ENCODE assay signal across 20 cellular contexts in genomic region chr10:19835952-19836351, GRCh38. TPM values are rescaled to one million over a fixed set of nuclear protein-coding genes. Genes with fewer than 3 reads are reported as not detected.
DNase-seq lines count a peak whose midpoint lies in the region; ATAC-seq and TF ChIP-seq lines count a peak whose summit lies in the region.
"Had no signal": no experiment of that assay in that cellular context is flagged by ENCODE, and none has a peak within 500 bp of the region (broad histone marks: within the 10 kb centered on the region; RNA-seq: fewer than 3 reads in every experiment).

No MANE protein-coding gene starts in this region.

- peak overlapping the region; percentile 47 for H3K4ac ChIP-seq in trophoblast cell (ENCODE audit: low read depth, low read length)

- WGBS in mammary epithelial cell (ENCODE audit: low coverage, missing lambda C conversion rate), result 100% methylated on average over 2 of the region's 2 CpGs
- WGBS in trophoblast cell (ENCODE audit: extremely low coverage, insufficient coverage, insufficient read length), result no CpG with 5 or more reads among the region's 2 CpGs

- no peak overlapping the region for H2BK120ac ChIP-seq in trophoblast cell (ENCODE audit: insufficient read depth, low read length, poor library complexity)

- no peak for DNase-seq in breast epithelium (ENCODE audit: low spot score in 2 of 2)
- no peak for DNase-seq in mammary epithelial cell
- DNase-seq in trophoblast cell, result no peak
- no peak for DNase-seq in NCI-H1417 treated with DMSO at 0.1 percent for 48 hours (lab: John Stamatoyannopoulos, UW)
- DNase-seq in stimulated activated naive CD4-positive, alpha-beta T cell treated with Interleukin-2 at 50 U/mL for 16 hours (lab: John Stamatoyannopoulos, UW), result no peak
- DNase-seq: CD4-positive, alpha-beta T cell; CD8-positive, alpha-beta memory T cell; DMS 273 treated with DMSO at 0.1 percent for 48 hours; DMS79; EL; GF-D8; GM23248; HFFc6 had no signal

- CTCF ChIA-PET in mammary epithelial cell (lab: Charles Lee; ENCODE audit: low non-redundant PET), result no interaction called here

- no peak for TF ChIP-seq POLR2A in breast epithelium (IDR thresholded peaks at IDR 0.05)

- TF ChIP-seq CTCF in breast epithelium (IDR thresholded peaks at IDR 0.05), result no peak
- TF ChIP-seq CTCF in mammary epithelial cell (conservative IDR thresholded peaks at IDR 0.05 in 1 of 2, IDR thresholded peaks at IDR 0.05 in 1 of 2; ENCODE audit: extremely low read depth in 1 of 2, insufficient read depth in 1 of 2, low read depth in 1 of 2, low read length in 2 of 2), result no peak

- H4K91ac ChIP-seq in trophoblast cell (ENCODE audit: low read depth, low read length), result no peak overlapping the region

- H3K27me3 ChIP-seq in breast epithelium (no peaks in the 10 kb centered on the region), mammary epithelial cell (ENCODE audit: insufficient read depth, low read length) (no peaks in the 10 kb centered on the region), trophoblast cell (ENCODE audit: insufficient read depth, low read length) (no peaks in the 10 kb centered on the region)
- H3K27me3 ChIP-seq: BLaER1 had no signal

- no peak overlapping the region for H4K12ac ChIP-seq in trophoblast cell (ENCODE audit: low read depth, low read length)

- dilution Hi-C loops in mammary epithelial cell (cut with HindIII; ENCODE audit: low sequenced_read_pairs), result no loop called here

- H4K8ac ChIP-seq in trophoblast cell (ENCODE audit: low read depth, low read length), result no peak overlapping the region

- no peak overlapping the region for H3K4me3 ChIP-seq in breast epithelium
- no peak overlapping the region for H3K4me3 ChIP-seq in mammary epithelial cell (replicated peaks in 1 of 3; ENCODE audit: insufficient read depth in 1 of 3, low read depth in 2 of 3, low read length in 3 of 3)
- no peak overlapping the region for H3K4me3 ChIP-seq in trophoblast cell (ENCODE audit: low read depth, low read length)
- H3K4me3 ChIP-seq: BLaER1, GM23248, HAP-1 had no signal

- H2BK5ac ChIP-seq in trophoblast cell (ENCODE audit: low read depth, low read length, poor library complexity), result no peak overlapping the region

- BruUV-seq in mammary epithelial cell (replicated peaks; lab: Mats Ljungman, UMichigan), result no TSS peak

- H3K9me3 ChIP-seq in breast epithelium (no peaks in the 10 kb centered on the region), mammary epithelial cell (replicated peaks; ENCODE audit: insufficient read depth, low read length) (no peaks in the 10 kb centered on the region), trophoblast cell (ENCODE audit: insufficient read depth, low read depth, low read length) (no peaks in the 10 kb centered on the region)
- H3K9me3 ChIP-seq: HAP-1 had no signal

- H2AK5ac ChIP-seq in trophoblast cell (ENCODE audit: low read length), result no peak overlapping the region

- H3K4me1 Mint-ChIP-seq in dendritic cell treated with granulocyte-macrophage colony-stimulating factor and Interleukin-4, amounts not matched to agents 40 ng/mL and 50 ng/mL, for 4 days (ENCODE audit: low read depth), result peaks cover 59% of the 10 kb centered on the region
- H3K4me1 Mint-ChIP-seq: B cell; CD8-positive, alpha-beta memory T cell had no signal

- H3K4me2 ChIP-seq in mammary epithelial cell (ENCODE audit: insufficient read depth, low read depth, low read length) (no peak overlapping the region), trophoblast cell (ENCODE audit: low read length) (no peak overlapping the region)
- H3K4me2 ChIP-seq: BLaER1 had no signal

- intact Hi-C loops in breast epithelium (cut with DNase I; ENCODE audit: low total_unique reads) (no loop called here), mammary epithelial cell (cut with micrococcal nuclease) (no loop called here)
- intact Hi-C loops in dendritic cell treated with granulocyte-macrophage colony-stimulating factor and Interleukin-4, amounts not matched to agents 40 ng/mL and 50 ng/mL, for 4 days (cut with micrococcal nuclease), result no loop called here

- H4K20me1 ChIP-seq in mammary epithelial cell (ENCODE audit: insufficient read depth, low read length), result no peaks in the 10 kb centered on the region
- H4K20me1 ChIP-seq: BLaER1 had no signal

- ATAC-seq in GM18498 (IDR thresholded peaks at IDR 0.05; ENCODE audit: unreplicated experiment), result no peak

- no peaks in the 10 kb centered on the region for H3K79me1 ChIP-seq in trophoblast cell (ENCODE audit: low read length)

- H3K27ac ChIP-seq in breast epithelium (peak overlapping the region; percentile 74 to 75), mammary epithelial cell (ENCODE audit: insufficient read depth, low read depth, low read length) (no peak overlapping the region), trophoblast cell (ENCODE audit: low read depth, low read length) (no peak overlapping the region)
- H3K27ac ChIP-seq: 22Rv1, BLaER1, C4-2B, GM23248 had no signal

- H3K18ac ChIP-seq in trophoblast cell (ENCODE audit: low read length), result no peak overlapping the region

- no peak overlapping the region for H2AFZ ChIP-seq in mammary epithelial cell (ENCODE audit: low read depth, low read length)
- no peak overlapping the region for H2AFZ ChIP-seq in trophoblast cell (ENCODE audit: insufficient read depth, low read length, poor library complexity)
- H2AFZ ChIP-seq: GM23248 had no signal

- H2BK12ac ChIP-seq in trophoblast cell (ENCODE audit: low read length), result no peak overlapping the region

- no peaks in the 10 kb centered on the region for H3K27me3 Mint-ChIP-seq in dendritic cell treated with granulocyte-macrophage colony-stimulating factor and Interleukin-4, amounts not matched to agents 40 ng/mL and 50 ng/mL, for 4 days
- H3K27me3 Mint-ChIP-seq: B cell; CD4-positive, alpha-beta T cell; CD8-positive, alpha-beta memory T cell had no signal

- H3K23ac ChIP-seq in trophoblast cell (ENCODE audit: low read length), result no peak overlapping the region

- peaks cover 9% of the 10 kb centered on the region for H3K9me3 Mint-ChIP-seq in dendritic cell treated with granulocyte-macrophage colony-stimulating factor and Interleukin-4, amounts not matched to agents 40 ng/mL and 50 ng/mL, for 4 days

- peaks cover 36% of the 10 kb centered on the region for H3K36me3 Mint-ChIP-seq in dendritic cell treated with granulocyte-macrophage colony-stimulating factor and Interleukin-4, amounts not matched to agents 40 ng/mL and 50 ng/mL, for 4 days (ENCODE audit: low read depth)
- H3K36me3 Mint-ChIP-seq: CD8-positive, alpha-beta memory T cell had no signal

- in situ Hi-C loops in mammary epithelial cell (cut with MboI; ENCODE audit: low sequenced_read_pairs in 2 of 2), result no loop called here

- H3K9ac ChIP-seq in mammary epithelial cell (ENCODE audit: insufficient read depth, low read length) (no peak overlapping the region), trophoblast cell (ENCODE audit: low read length) (no peak overlapping the region)
- H3K9ac ChIP-seq: BLaER1, GM23248 had no signal

- peak overlapping the region; percentile 46 for H3K27ac Mint-ChIP-seq in dendritic cell treated with granulocyte-macrophage colony-stimulating factor and Interleukin-4, amounts not matched to agents 40 ng/mL and 50 ng/mL, for 4 days
- H3K27ac Mint-ChIP-seq: B cell; CD4-positive, alpha-beta T cell; CD8-positive, alpha-beta memory T cell; HFFc6 had no signal

- H3K79me2 ChIP-seq in mammary epithelial cell (ENCODE audit: insufficient read depth, low read length), result peaks cover 28% of the 10 kb centered on the region
- H3K79me2 ChIP-seq in trophoblast cell (ENCODE audit: control insufficient read depth, insufficient read depth, low read length, poor library complexity), result peaks cover 2% of the 10 kb centered on the region

- no peak overlapping the region for H3K14ac ChIP-seq in trophoblast cell (ENCODE audit: low read length)

- H3K4me1 ChIP-seq in breast epithelium (no peaks in the 10 kb centered on the region), mammary epithelial cell (ENCODE audit: insufficient read depth, low read length) (peaks cover 31% of the 10 kb centered on the region), trophoblast cell (ENCODE audit: control insufficient read depth in 1 of 2, insufficient read depth in 2 of 2, low read length in 2 of 2) (peaks cover 11 to 18% of the 10 kb centered on the region in 2 experiments)
- H3K4me1 ChIP-seq: BLaER1 had no signal

- H3K36me3 ChIP-seq in breast epithelium (no peaks in the 10 kb centered on the region), mammary epithelial cell (ENCODE audit: insufficient read depth, low read length) (no peaks in the 10 kb centered on the region), trophoblast cell (ENCODE audit: control insufficient read depth in 1 of 2, insufficient read depth in 2 of 2, low read length in 2 of 2) (no peaks in the 10 kb centered on the region)
- H3K36me3 ChIP-seq: BLaER1, HAP-1 had no signal

- no peak overlapping the region for H3K4me3 Mint-ChIP-seq in dendritic cell treated with granulocyte-macrophage colony-stimulating factor and Interleukin-4, amounts not matched to agents 40 ng/mL and 50 ng/mL, for 4 days
- H3K4me3 Mint-ChIP-seq: B cell; CD4-positive, alpha-beta T cell; CD8-positive, alpha-beta memory T cell; HFFc6 had no signal

RNA-seq across cellular contexts. Expression of gene PLXDC2, which starts 19.7 kb away (rescaled TPM):
- total RNA-seq in breast epithelium, result 100 to 1,000 TPM in 2 of 3 donors, 10 to 100 TPM in 1; 63.9 to 125 (median 101) TPM
- total RNA-seq in mammary epithelial cell, result 100 to 1,000 TPM in 1 of 2 donors, 10 to 100 TPM in 1; 20.0 to 124 TPM
- 13.0 TPM for polyA plus RNA-seq in mammary epithelial cell
- polyA minus RNA-seq in mammary epithelial cell, result 24.5 TPM
- polyA plus RNA-seq in trophoblast cell (2013), result 37.6 and 39.6 TPM in 2 replicates

Comparison
In these comparisons a context has a peak if more than half of its experiments do, and no peak if none do; other contexts are left out.
1. H3K27ac ChIP-seq: peak in breast epithelium (2 of 2); none in mammary epithelial cell (single experiment) and trophoblast cell (single experiment).